Comparison of ENCODE assay signal across 1 cellular context in genomic region chr11:18319914-18320313, GRCh38.
A peak's percentile ranks its signal among the peaks of the same experiment; 100 is the strongest.
TF ChIP-seq lines count a peak whose summit lies in the region.

No MANE protein-coding gene starts in this region.

TF ChIP-seq in HepG2, 621 proteins besides CTCF, POLR2A, EP300 and RAD21:
- TF ChIP-seq THAP11 (CRISPR knock-in tag; IDR thresholded peaks at IDR 0.05) (no peak), BCL6 (CRISPR knock-in tag; IDR thresholded peaks at IDR 0.05) (0 out of 2 replicates have a peak, but pooled peaks have one; percentile 8), ZFP1 (CRISPR knock-in tag; IDR thresholded peaks at IDR 0.05) (no peak), NPAS2 (CRISPR knock-in tag; IDR thresholded peaks at IDR 0.05; ENCODE audit: borderline replicate concordance) (no peak), ZNF460 (CRISPR knock-in tag; IDR thresholded peaks at IDR 0.05; ENCODE audit: borderline replicate concordance) (no peak), ZNF75D (CRISPR knock-in tag; IDR thresholded peaks at IDR 0.05; ENCODE audit: borderline replicate concordance) (no peak), ZNF225 (CRISPR knock-in tag; IDR thresholded peaks at IDR 0.05) (no peak), STAT5B (CRISPR knock-in tag; IDR thresholded peaks at IDR 0.05) (no peak)
